ENCODE assay signal across 17 cellular contexts in the genomic region with DNA sequence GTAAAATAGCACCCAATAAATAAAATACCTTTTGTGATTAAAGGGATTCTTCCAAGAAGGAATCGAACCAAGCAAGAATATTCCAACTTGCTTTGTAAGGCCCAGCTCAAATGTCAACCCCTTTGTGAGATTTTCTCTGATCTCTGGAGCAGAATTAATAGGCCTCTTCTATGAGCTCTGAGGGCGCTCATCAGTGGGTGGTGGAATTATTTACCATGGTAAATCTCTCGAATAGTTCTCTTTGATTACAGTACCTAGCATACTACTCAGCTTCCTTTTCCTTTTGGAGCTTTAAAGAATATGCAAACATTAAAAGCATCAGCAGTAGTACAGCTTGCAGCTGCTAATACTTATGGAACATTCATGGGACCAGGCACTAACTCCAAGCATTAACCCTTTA. TPM values are rescaled to one million over a fixed set of nuclear protein-coding genes. Genes with fewer than 3 reads are reported as not detected.
"Had no signal": no experiment of that assay in that cellular context is flagged by ENCODE, and none has a peak within 500 bp of the region (broad histone marks: within the 10 kb centered on the region; RNA-seq: fewer than 3 reads in every experiment).

No MANE protein-coding gene starts in this region.

- H3K36me3 ChIP-seq: esophagus squamous epithelium, sigmoid colon had no signal

- H3K4me1 ChIP-seq: esophagus squamous epithelium, sigmoid colon had no signal

- H3K4me3 ChIP-seq: dorsolateral prefrontal cortex, esophagus squamous epithelium, mucosa of descending colon, sigmoid colon had no signal

- H3K27ac Mint-ChIP-seq: activated CD8-positive, alpha-beta T cell treated with anti-CD3 and anti-CD28 coated beads for 36 hours; activated naive CD8-positive, alpha-beta T cell treated with anti-CD3 and anti-CD28 coated beads, Interleukin-2, amount 10 ng/mL, durations not matched to agents 7 days and 5 days; activated T-cell treated with anti-CD3 and anti-CD28 coated beads, Interleukin-2, amount 50 U/mL, for 72 hours; naive thymus-derived CD8-positive, alpha-beta T cell had no signal

- H3K27me3 ChIP-seq: dorsolateral prefrontal cortex had no signal

- DNase-seq: activated CD8-positive, alpha-beta memory T cell treated with anti-CD3 and anti-CD28 coated beads, Interleukin-2, amount 50 U/mL, for 4 hours; activated CD8-positive, alpha-beta T cell treated with anti-CD3 and anti-CD28 coated beads for 36 hours; activated naive CD8-positive, alpha-beta T cell treated with anti-CD3 and anti-CD28 coated beads, Interleukin-2, amount 10 ng/mL, durations not matched to agents 7 days and 5 days; activated T-cell treated with anti-CD3 and anti-CD28 coated beads, Interleukin-2, amount 50 U/mL, for 72 hours; dorsolateral prefrontal cortex; esophagus squamous epithelium; foreskin fibroblast; left colon; mammary epithelial cell; mucosa of descending colon; naive thymus-derived CD8-positive, alpha-beta T cell; sigmoid colon; stimulated activated CD4-positive, alpha-beta T cell treated with anti-CD3 and anti-CD28 coated beads, Interleukin-12 subunit alpha, Interleukin-12 subunit beta, amount 100 ng/mL, for 4 hours; stimulated activated naive CD4-positive, alpha-beta T cell; trophoblast cell had no signal

- H3K4me3 Mint-ChIP-seq: activated CD8-positive, alpha-beta T cell treated with anti-CD3 and anti-CD28 coated beads for 36 hours; activated naive CD8-positive, alpha-beta T cell treated with anti-CD3 and anti-CD28 coated beads, Interleukin-2, amount 10 ng/mL, durations not matched to agents 7 days and 5 days; activated T-cell treated with anti-CD3 and anti-CD28 coated beads, Interleukin-2, amount 50 U/mL, for 72 hours; naive thymus-derived CD8-positive, alpha-beta T cell had no signal

- H3K27ac ChIP-seq: esophagus squamous epithelium, sigmoid colon had no signal

- H3K36me3 Mint-ChIP-seq: activated naive CD8-positive, alpha-beta T cell treated with anti-CD3 and anti-CD28 coated beads, Interleukin-2, amount 10 ng/mL, durations not matched to agents 7 days and 5 days had no signal

- H3K9me3 ChIP-seq: esophagus squamous epithelium, mucosa of descending colon, sigmoid colon had no signal

- H3K27me3 Mint-ChIP-seq: activated naive CD8-positive, alpha-beta T cell treated with anti-CD3 and anti-CD28 coated beads, Interleukin-2, amount 10 ng/mL, durations not matched to agents 7 days and 5 days had no signal

RNA-seq across cellular contexts. Expression of gene ADD2, which starts 21.9 kb away (rescaled TPM):
- total RNA-seq: mammary epithelial cell had no signal

RNA-seq across cellular contexts. Expression of gene FIGLA, which starts 44.4 kb away (rescaled TPM):
- total RNA-seq: activated CD8-positive, alpha-beta T cell treated with anti-CD3 and anti-CD28 coated beads for 36 hours; activated naive CD8-positive, alpha-beta T cell treated with anti-CD3 and anti-CD28 coated beads, Interleukin-2, amount 10 ng/mL, durations not matched to agents 7 days and 5 days; esophagus squamous epithelium; left colon; mammary epithelial cell; mucosa of descending colon; naive thymus-derived CD8-positive, alpha-beta T cell; omental fat pad; sigmoid colon; T-helper 2 cell treated with Interferon-gamma antibody and Interleukin-4, amounts not matched to agents 100 ng/mL and 5 ng/mL, for 36 hours had no signal
- polyA plus RNA-seq: mammary epithelial cell; naive thymus-derived CD8-positive, alpha-beta T cell; sigmoid colon had no signal
